In the genomic region with DNA sequence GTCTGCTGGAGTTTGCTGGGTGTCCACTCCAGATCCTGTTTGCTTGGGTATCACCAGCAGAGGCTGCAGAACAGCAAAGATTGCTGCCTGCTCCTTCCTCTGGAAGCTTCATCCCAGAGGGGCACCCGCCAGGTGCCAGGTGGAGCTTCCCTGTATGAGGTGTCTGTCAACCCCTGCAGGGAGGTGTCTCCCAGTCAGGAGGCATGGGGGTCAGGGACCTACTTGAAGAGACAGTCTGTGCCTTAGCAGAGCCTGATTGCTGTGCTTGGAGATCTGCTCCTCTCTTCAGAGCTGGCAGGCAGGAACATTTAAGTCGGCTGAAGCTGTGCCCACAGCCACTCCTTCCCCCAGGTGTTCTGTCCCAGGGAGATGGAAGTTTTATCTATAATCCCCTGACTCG, we compare ENCODE assay signal across 4 cellular contexts.
DNase-seq lines count a peak whose midpoint lies in the region; TF ChIP-seq lines count a peak whose summit lies in the region.
"Not testable (repeated sequence)": the region's sequence is repeated elsewhere in the genome, so short reads cannot be mapped to it uniquely, and the experiment has no call there.

No MANE protein-coding gene starts in this region.

- H3K4me3 ChIP-seq in MG63, spleen: not testable (repeated sequence)

- not testable (repeated sequence) for TF ChIP-seq CTCF in osteocyte (IDR thresholded peaks at IDR 0.05); spleen (IDR thresholded peaks at IDR 0.05 in 8 of 11, conservative IDR thresholded peaks at IDR 0.05 in 3 of 11)

- not testable (repeated sequence) for H3K27me3 ChIP-seq in MG63
- peaks cover 0 to 17% (median 0%) of the 10 kb centered on the region in 7 donors for H3K27me3 ChIP-seq in spleen (replicated peaks in 1 of 7)

- WGBS in spleen, 5 donors: 70 to 90% (median 87%) methylated on average over 2 to 3 of the region's 3 CpGs

- H3K9me3 Mint-ChIP-seq in osteocyte (ENCODE audit: unreplicated experiment): not testable (repeated sequence)

- H3K9me3 ChIP-seq in MG63, spleen: not testable (repeated sequence)

- not testable (repeated sequence) for H3K36me3 ChIP-seq in MG63, spleen

- H3K36me3 Mint-ChIP-seq in osteocyte (ENCODE audit: unreplicated experiment): not testable (repeated sequence)

- not testable (repeated sequence) for TF ChIP-seq POLR2A in spleen (IDR thresholded peaks at IDR 0.05)

- H3K4me1 Mint-ChIP-seq in osteocyte (ENCODE audit: unreplicated experiment): not testable (repeated sequence)

- not testable (repeated sequence) for H3K4me1 ChIP-seq in spleen

- peak; percentile 0 for DNase-seq in MG63
- peak; percentile 77 for DNase-seq in osteocyte (ENCODE audit: extremely low spot score, unreplicated experiment)
- DNase-seq in posterior vena cava (ENCODE audit: low spot score): peak; percentile 59
- DNase-seq in spleen: peak; percentile 44

- intact Hi-C loops in posterior vena cava (cut with DNase I); spleen (cut with DNase I; ENCODE audit: low total_unique reads): not testable (repeated sequence)

- not testable (repeated sequence) for H3K4me3 Mint-ChIP-seq in osteocyte (ENCODE audit: unreplicated experiment)

- not testable (repeated sequence) for H3K27me3 Mint-ChIP-seq in osteocyte (ENCODE audit: unreplicated experiment)

- not testable (repeated sequence) for H3K27ac ChIP-seq in spleen

- H3K27ac Mint-ChIP-seq in osteocyte (ENCODE audit: unreplicated experiment): not testable (repeated sequence)

Comparison
In these comparisons a context has a peak if more than half of its experiments do, and no peak if none do; other contexts are left out.
1. DNase-seq: peak in every context shown above with its lines; median percentile 77 in osteocyte; 59 in posterior vena cava; 44 in spleen; 0 in MG63.